Comparison of ENCODE assay signal across 8 cellular contexts in genomic region chr16:89828870-89829629, GRCh38. TPM values are rescaled to one million over a fixed set of nuclear protein-coding genes. Genes with fewer than 3 reads are reported as not detected.
A peak's percentile ranks its signal among the peaks of the same experiment; 100 is the strongest.
DNase-seq lines count a peak whose midpoint lies in the region; ATAC-seq lines count a peak whose summit lies in the region.

No MANE protein-coding gene starts in this region.

- H3K36me3 ChIP-seq in iPS-18a (ENCODE audit: control insufficient read depth, low read depth, low read length): no peaks in the 10 kb centered on the region
- no peaks in the 10 kb centered on the region for H3K36me3 ChIP-seq in stomach smooth muscle (ENCODE audit: control insufficient read depth in 2 of 2, insufficient read depth in 2 of 2, low read length in 2 of 2)

- H3K27ac Mint-ChIP-seq in T-helper 2 cell treated with Interferon-gamma antibody and Interleukin-4, amounts not matched to agents 5 μg/mL and 100 μg/mL, for 36 hours: no peak overlapping the region
- no peak overlapping the region for H3K27ac Mint-ChIP-seq in activated CD4-positive, alpha-beta memory T cell treated with anti-CD3 and anti-CD28 coated beads for 36 hours

- no peaks in the 10 kb centered on the region for H3K27me3 ChIP-seq in iPS-18a (ENCODE audit: control insufficient read depth, insufficient read depth, low read length)
- no peaks in the 10 kb centered on the region for H3K27me3 ChIP-seq in stomach smooth muscle (ENCODE audit: control insufficient read depth in 1 of 2, insufficient read depth in 2 of 2, low read length in 2 of 2)

- peak overlapping the region; percentile 65 for H3K4me3 ChIP-seq in iPS-18a (ENCODE audit: low read length)
- H3K4me3 ChIP-seq in stomach smooth muscle (ENCODE audit: low read length in 2 of 2): peak overlapping the region; percentile 45 to 49

- H3K36me3 Mint-ChIP-seq in T-helper 2 cell treated with Interferon-gamma antibody and Interleukin-4, amounts not matched to agents 5 μg/mL and 100 μg/mL, for 36 hours (ENCODE audit: low read depth): no peaks in the 10 kb centered on the region
- H3K36me3 Mint-ChIP-seq in activated CD4-positive, alpha-beta memory T cell treated with anti-CD3 and anti-CD28 coated beads for 36 hours: no peaks in the 10 kb centered on the region

- H3K4me1 Mint-ChIP-seq in T-helper 2 cell treated with Interferon-gamma antibody and Interleukin-4, amounts not matched to agents 5 μg/mL and 100 μg/mL, for 36 hours (ENCODE audit: low read depth): peaks cover 2% of the 10 kb centered on the region
- H3K4me1 Mint-ChIP-seq in activated CD4-positive, alpha-beta memory T cell treated with anti-CD3 and anti-CD28 coated beads for 36 hours (ENCODE audit: low read depth): peaks cover 5% of the 10 kb centered on the region

- H3K27ac ChIP-seq in iPS-18a (ENCODE audit: low read length) (no peak overlapping the region), stomach smooth muscle (ENCODE audit: low read length) (no peak overlapping the region)

- no peaks in the 10 kb centered on the region for H3K9me3 Mint-ChIP-seq in T-helper 2 cell treated with Interferon-gamma antibody and Interleukin-4, amounts not matched to agents 5 μg/mL and 100 μg/mL, for 36 hours
- H3K9me3 Mint-ChIP-seq in activated CD4-positive, alpha-beta memory T cell treated with anti-CD3 and anti-CD28 coated beads for 36 hours: no peaks in the 10 kb centered on the region

- H3K9me3 ChIP-seq in iPS-18a (ENCODE audit: control insufficient read depth, low read depth, low read length): no peaks in the 10 kb centered on the region
- H3K9me3 ChIP-seq in stomach smooth muscle (ENCODE audit: control insufficient read depth in 2 of 2, low read length in 2 of 2): no peaks in the 10 kb centered on the region

- H3K4me3 Mint-ChIP-seq in T-helper 2 cell treated with Interferon-gamma antibody and Interleukin-4, amounts not matched to agents 5 μg/mL and 100 μg/mL, for 36 hours: peak overlapping the region; percentile 66
- peak overlapping the region; percentile 65 for H3K4me3 Mint-ChIP-seq in activated CD4-positive, alpha-beta memory T cell treated with anti-CD3 and anti-CD28 coated beads for 36 hours

- intact Hi-C loops in activated CD4-positive, alpha-beta memory T cell treated with anti-CD3 and anti-CD28 coated beads for 36 hours (cut with micrococcal nuclease): no loop called here

- no peak for DNase-seq in T-helper 2 cell treated with Interferon-gamma antibody and Interleukin-4, amounts not matched to agents 5 μg/mL and 100 μg/mL, for 36 hours (ENCODE audit: low spot score)
- no peak for DNase-seq in T-helper 2 cell
- no peak for DNase-seq in activated CD4-positive, alpha-beta memory T cell treated with anti-CD3 and anti-CD28 coated beads for 36 hours
- DNase-seq in activated CD4-positive, alpha-beta T cell treated with anti-CD3 and anti-CD28 coated beads, Interleukin-2, amount 50 U/mL, for 48 hours: no peak

- H3K27me3 Mint-ChIP-seq in T-helper 2 cell treated with Interferon-gamma antibody and Interleukin-4, amounts not matched to agents 5 μg/mL and 100 μg/mL, for 36 hours (ENCODE audit: low read depth): peaks cover 27% of the 10 kb centered on the region
- H3K27me3 Mint-ChIP-seq in activated CD4-positive, alpha-beta memory T cell treated with anti-CD3 and anti-CD28 coated beads for 36 hours: peaks cover 26% of the 10 kb centered on the region

- no peaks in the 10 kb centered on the region for H3K4me1 ChIP-seq in iPS-18a (ENCODE audit: control insufficient read depth, low read depth, low read length)
- H3K4me1 ChIP-seq in stomach smooth muscle (ENCODE audit: control insufficient read depth, insufficient read depth, low read length): peaks cover 14% of the 10 kb centered on the region

- POLR2A ChIA-PET in activated CD4-positive, alpha-beta memory T cell treated with anti-CD3 and anti-CD28 coated beads for 36 hours (lab: Charles Lee): interaction anchor here (1.0 kb wide), 1 partner anchor 8 kb away, joined by 3 read pairs; no protein-coding TSS in a partner anchor

- CTCF ChIA-PET in activated CD4-positive, alpha-beta memory T cell treated with anti-CD3 and anti-CD28 coated beads for 36 hours (lab: Charles Lee): interaction anchor here (1.1 to 2.8 kb wide), 3 partner anchors 9 to 34 kb away, joined by 3 to 8 read pairs (median 3); no protein-coding TSS in a partner anchor

- ATAC-seq in GM21367 (IDR thresholded peaks at IDR 0.05; ENCODE audit: unreplicated experiment): no peak
- ATAC-seq in HG02623 (IDR thresholded peaks at IDR 0.05; ENCODE audit: unreplicated experiment): no peak

- peak overlapping the region; percentile 3 for H3K9ac ChIP-seq in iPS-18a (ENCODE audit: low read length)
- H3K9ac ChIP-seq in stomach smooth muscle (ENCODE audit: low read length in 2 of 2): no peak overlapping the region

RNA-seq across cellular contexts. Expression of gene SPIRE2, which starts 0.8 kb away (rescaled TPM):
- total RNA-seq in activated CD4-positive, alpha-beta memory T cell treated with anti-CD3 and anti-CD28 coated beads for 36 hours: 1 to 10 TPM in 1 of 2 experiments, under 1 TPM in 1; 0.63 to 1.4 TPM

RNA-seq across cellular contexts. Expression of gene FANCA, which starts 12.6 kb away (rescaled TPM):
- total RNA-seq in activated CD4-positive, alpha-beta memory T cell treated with anti-CD3 and anti-CD28 coated beads for 36 hours: 100 to 1,000 TPM in 1 of 2 experiments, 10 to 100 TPM in 1; 99.4 to 103 TPM

RNA-seq across cellular contexts. Expression of gene TCF25, which starts 44.3 kb away (rescaled TPM):
- total RNA-seq in activated CD4-positive, alpha-beta memory T cell treated with anti-CD3 and anti-CD28 coated beads for 36 hours: 100 to 1,000 TPM; 139 to 147 TPM
